ENCODE assay signal across 8 cellular contexts in the genomic region with DNA sequence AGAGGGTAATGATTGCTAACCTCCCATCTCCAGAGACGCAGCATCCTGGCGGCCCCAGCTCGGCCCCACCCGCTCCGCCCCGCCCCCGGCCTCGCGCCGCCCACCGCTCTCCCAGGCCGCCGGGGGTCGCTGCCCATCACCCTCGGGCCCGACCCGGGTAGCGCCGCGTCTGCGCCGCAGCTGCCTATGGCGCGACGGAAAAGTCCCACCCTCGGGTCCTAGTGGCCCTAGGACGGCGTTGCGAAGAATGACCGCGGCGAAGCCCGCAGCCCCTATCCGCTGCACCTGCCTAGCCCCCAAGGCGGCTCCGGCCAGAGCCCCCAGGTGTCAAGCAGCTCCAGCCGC. TPM values are rescaled to one million over a fixed set of nuclear protein-coding genes. Genes with fewer than 3 reads are reported as not detected.
A peak's percentile ranks its signal among the peaks of the same experiment; 100 is the strongest.
DNase-seq lines count a peak whose midpoint lies in the region; ATAC-seq and TF ChIP-seq lines count a peak whose summit lies in the region.

No MANE protein-coding gene starts in this region.

- H3K36me3 Mint-ChIP-seq in activated naive CD4-positive, alpha-beta T cell treated with anti-CD3 and anti-CD28 coated beads, Interleukin-2, amount 10 ng/mL, durations not matched to agents 7 days and 5 days: peaks cover 55% of the 10 kb centered on the region

- H3K4me3 ChIP-seq in prostate gland (peak overlapping the region; percentile 69 to 97), aorta (ENCODE audit: low read length in 2 of 2) (peak overlapping the region; percentile 95 to 99)

- POLR2A ChIA-PET in RWPE1 (lab: Yijun Ruan, JAX; ENCODE audit: low non-redundant PET): interaction anchor here (1.6 kb wide), 1 partner anchor 68 kb away, joined by 6 read pairs; the partner anchor contains the start of genes CYB561A3 and TMEM138

- DNase-seq in DMS79 treated with DMSO at 0.1 percent for 48 hours (lab: John Stamatoyannopoulos, UW) (peak; percentile 31), HS-5 (ENCODE audit: low read depth) (peak; percentile 20), RWPE1 (ENCODE audit: low spot score) (peak; percentile 63), Right ventricle myocardium inferior (ENCODE audit: missing footprints) (peak; percentile 76), prostate gland (ENCODE audit: low spot score) (no peak), aorta (peak; percentile 69 to 90)
- peak; percentile 77 for DNase-seq in activated naive CD4-positive, alpha-beta T cell treated with anti-CD3 and anti-CD28 coated beads, Interleukin-2, amount 10 ng/mL, durations not matched to agents 7 days and 5 days

- H3K36me3 ChIP-seq in prostate gland: peaks cover 0 to 9% of the 10 kb centered on the region in 2 donors
- H3K36me3 ChIP-seq in aorta (ENCODE audit: control insufficient read depth in 1 of 2, insufficient read depth in 2 of 2, low read length in 1 of 2): peaks cover 3 to 5% of the 10 kb centered on the region in 2 donors

- H3K27ac ChIP-seq in RWPE1: peak overlapping the region; percentile 94
- peak overlapping the region; percentile 93 to 98 for H3K27ac ChIP-seq in prostate gland
- H3K27ac ChIP-seq in aorta (ENCODE audit: low read depth in 1 of 2, low read length in 2 of 2): peak overlapping the region; percentile 89 to 98

- peak overlapping the region; percentile 89 for H3K4me3 Mint-ChIP-seq in activated naive CD4-positive, alpha-beta T cell treated with anti-CD3 and anti-CD28 coated beads, Interleukin-2, amount 10 ng/mL, durations not matched to agents 7 days and 5 days

- no peak for TF ChIP-seq POLR2A in prostate gland (IDR thresholded peaks at IDR 0.05)

- H3K9me3 ChIP-seq in prostate gland (no peaks in the 10 kb centered on the region), aorta (ENCODE audit: control insufficient read depth, low read length) (no peaks in the 10 kb centered on the region)

- H3K27me3 Mint-ChIP-seq in activated naive CD4-positive, alpha-beta T cell treated with anti-CD3 and anti-CD28 coated beads, Interleukin-2, amount 10 ng/mL, durations not matched to agents 7 days and 5 days: no peaks in the 10 kb centered on the region

- peak overlapping the region; percentile 97 for H3K27ac Mint-ChIP-seq in activated naive CD4-positive, alpha-beta T cell treated with anti-CD3 and anti-CD28 coated beads, Interleukin-2, amount 10 ng/mL, durations not matched to agents 7 days and 5 days

- CTCF ChIA-PET in RWPE1 (lab: Yijun Ruan, JAX): interaction anchor here (0.5 to 0.9 kb wide), 2 partner anchors 80 to 87 kb away, joined by 3 to 5 read pairs; no protein-coding TSS in a partner anchor
- CTCF ChIA-PET in activated naive CD4-positive, alpha-beta T cell treated with anti-CD3 and anti-CD28 coated beads, Interleukin-2, amount 10 ng/mL, durations not matched to agents 7 days and 5 days (lab: Charles Lee): interaction anchor here (0.8 to 2.0 kb wide), 6 partner anchors 11 to 96 kb away, joined by 3 to 8 read pairs (median 4); no protein-coding TSS in a partner anchor

- H3K4me1 Mint-ChIP-seq in activated naive CD4-positive, alpha-beta T cell treated with anti-CD3 and anti-CD28 coated beads, Interleukin-2, amount 10 ng/mL, durations not matched to agents 7 days and 5 days: peaks cover 67% of the 10 kb centered on the region

- H3K27me3 ChIP-seq in prostate gland (replicated peaks; ENCODE audit: insufficient read depth) (no peaks in the 10 kb centered on the region), aorta (ENCODE audit: control insufficient read depth in 1 of 2, insufficient read depth in 2 of 2, low read length in 1 of 2) (no peaks in the 10 kb centered on the region)

- WGBS in prostate gland: under 1% methylated on average over 31 of the region's 37 CpGs
- 0 to 1% methylated on average over 35 to 37 of the region's 37 CpGs for WGBS in aorta, 2 donors

- TF ChIP-seq CTCF in RWPE1 (conservative IDR thresholded peaks at IDR 0.05; ENCODE audit: low read depth) (no peak), prostate gland (IDR thresholded peaks at IDR 0.05) (peak in 1 of 4 experiments; percentile 33)

- H3K9me3 Mint-ChIP-seq in activated naive CD4-positive, alpha-beta T cell treated with anti-CD3 and anti-CD28 coated beads, Interleukin-2, amount 10 ng/mL, durations not matched to agents 7 days and 5 days: no peaks in the 10 kb centered on the region

- ATAC-seq in GM21360 (IDR thresholded peaks at IDR 0.05; ENCODE audit: unreplicated experiment): peak; percentile 48
- peak; percentile 70 for ATAC-seq in Right ventricle myocardium inferior
- ATAC-seq in aorta (ENCODE audit: low FRiP score): peak; percentile 85

- H3K4me1 ChIP-seq in prostate gland (replicated peaks) (peaks cover 7% of the 10 kb centered on the region), aorta (ENCODE audit: control insufficient read depth in 1 of 2, insufficient read depth in 2 of 2, low read length in 2 of 2) (peaks cover 0 to 3% of the 10 kb centered on the region in 2 donors)

- intact Hi-C loops in Right ventricle myocardium inferior (cut with DNase I): no loop called here
- intact Hi-C loops in prostate gland (cut with DNase I): no loop called here
- intact Hi-C loops in aorta (cut with DNase I): no loop called here

RNA-seq across cellular contexts. Expression of gene CPSF7, which starts 0.5 kb away (rescaled TPM):
- total RNA-seq in Right ventricle myocardium inferior (36.5 TPM), prostate gland (10 to 100 TPM; 44.7 to 66.8 TPM), aorta (10 to 100 TPM; 75.8 to 89.4 TPM)
- polyA plus RNA-seq in aorta: 10 to 100 TPM; 19.8 to 54.2 TPM

RNA-seq across cellular contexts. Expression of gene SDHAF2, which starts 0.6 kb away (rescaled TPM):
- total RNA-seq in Right ventricle myocardium inferior: 36.8 TPM
- 10 to 100 TPM; 24.6 to 59.4 TPM for total RNA-seq in prostate gland
- total RNA-seq in aorta: 10 to 100 TPM; 33.0 to 40.0 TPM
- polyA plus RNA-seq in aorta: 10 to 100 TPM; 32.3 to 37.7 TPM

RNA-seq across cellular contexts. Expression of gene TMEM216, which starts 36.9 kb away (rescaled TPM):
- 4.6 TPM for total RNA-seq in Right ventricle myocardium inferior
- 10 to 100 TPM; 13.3 to 24.1 TPM for total RNA-seq in prostate gland
- total RNA-seq in aorta: 10 to 100 TPM; 10.8 to 13.3 TPM
- 10 to 100 TPM; 14.0 to 14.4 TPM for polyA plus RNA-seq in aorta
